Comparison of ENCODE assay signal across 8 cellular contexts in genomic region chr5:136212252-136212721, GRCh38. TPM values are rescaled to one million over a fixed set of nuclear protein-coding genes. Genes with fewer than 3 reads are reported as not detected.
DNase-seq lines count a peak whose midpoint lies in the region; ATAC-seq and TF ChIP-seq lines count a peak whose summit lies in the region.

No MANE protein-coding gene starts in this region.

- peak; percentile 58 for ATAC-seq in HG03175 (IDR thresholded peaks at IDR 0.05; ENCODE audit: unreplicated experiment)
- ATAC-seq in GM19324 (IDR thresholded peaks at IDR 0.05; ENCODE audit: low FRiP score, unreplicated experiment), result no peak

- peaks cover 14% of the 10 kb centered on the region for H3K27me3 ChIP-seq in SJSA1 (replicated peaks)

- H3K4me3 ChIP-seq in SJSA1 (no peak overlapping the region), astrocyte of the cerebellum (ENCODE audit: low read depth, low read length) (no peak overlapping the region)

- DNase-seq in activated CD4-positive, CD25-positive, alpha-beta regulatory T cell treated with anti-CD3 and anti-CD28 coated beads, Interleukin-2, amount 50 U/mL, for 72 hours, result peak; percentile 53
- no peak for DNase-seq in activated CD4-positive, CD25-positive, alpha-beta regulatory T cell (lab: John Stamatoyannopoulos, UW)
- DNase-seq in SJSA1 (ENCODE audit: low read depth in 1 of 2, low spot score in 2 of 2), result peak; percentile 53 to 68
- no peak for DNase-seq in astrocyte of the cerebellum (ENCODE audit: low read depth)
- peak; percentile 81 for DNase-seq in iPS-NIHi11 (ENCODE audit: low spot score)
- peak; percentile 44 to 62 for DNase-seq in stimulated activated CD4-positive, alpha-beta T cell treated with anti-CD3 and anti-CD28 coated beads, Interleukin-2, amount 100 ng/mL, for 24 hours

- H3K9me3 ChIP-seq in SJSA1 (replicated peaks), result no peaks in the 10 kb centered on the region

- in situ Hi-C loops in astrocyte of the cerebellum (cut with HindIII; ENCODE audit: low sequenced_read_pairs), result no loop called here

- TF ChIP-seq CTCF in astrocyte of the cerebellum (IDR thresholded peaks at IDR 0.05; ENCODE audit: low read depth, low read length, missing control alignments), result peak; percentile 95

- H3K36me3 ChIP-seq in SJSA1, result no peaks in the 10 kb centered on the region

- H3K4me1 ChIP-seq in SJSA1 (replicated peaks), result peaks cover 12% of the 10 kb centered on the region; the same call in 1 of the 2 replicates

- no peak overlapping the region for H3K27ac ChIP-seq in SJSA1

RNA-seq across cellular contexts. Expression of gene SMIM32, which starts 19.3 kb away (rescaled TPM):
- total RNA-seq in SJSA1 (2014; rRNA removed; shearing (Covaris generic)), result not detected in 2 replicates

Comparison
In these comparisons a context has a peak if more than half of its experiments do, and no peak if none do; other contexts are left out.
1. DNase-seq: peak in activated CD4-positive, CD25-positive, alpha-beta regulatory T cell treated with anti-CD3 and anti-CD28 coated beads, Interleukin-2, amount 50 U/mL, for 72 hours (single experiment), SJSA1 (2 of 2), iPS-NIHi11 (single experiment) and stimulated activated CD4-positive, alpha-beta T cell treated with anti-CD3 and anti-CD28 coated beads, Interleukin-2, amount 100 ng/mL, for 24 hours (2 of 2); none in activated CD4-positive, CD25-positive, alpha-beta regulatory T cell (0 of 4) and astrocyte of the cerebellum (single experiment).